Comparison of ENCODE assay signal across 40 cellular contexts in the genomic region with DNA sequence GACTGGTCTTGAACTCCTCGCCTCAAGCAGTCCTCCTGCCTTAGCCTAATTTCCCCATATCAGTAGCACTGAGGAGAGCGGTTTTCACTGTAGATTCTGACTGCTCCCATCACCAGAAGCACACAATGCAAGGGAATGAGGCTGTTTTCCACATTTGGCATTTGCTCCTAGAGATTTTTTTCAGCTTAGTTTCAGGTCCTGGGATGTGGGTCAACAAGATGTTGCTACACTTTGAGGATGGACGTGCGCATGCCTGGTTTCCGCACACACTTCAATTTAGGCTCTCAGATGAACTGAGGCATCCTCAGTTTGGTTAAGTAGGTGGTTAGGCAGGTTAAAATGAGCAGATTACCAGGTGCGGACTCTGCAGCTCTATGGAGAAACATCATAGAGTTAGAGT.
"Had no signal": no experiment of that assay in that cellular context is flagged by ENCODE, and none has a peak within 500 bp of the region (broad histone marks: within the 10 kb centered on the region; RNA-seq: fewer than 3 reads in every experiment).

No MANE protein-coding gene starts in this region.

- H3K9me3 ChIP-seq: adrenal gland, ascending aorta, body of pancreas, breast epithelium had no signal

- H3K27me3 ChIP-seq: adrenal gland, ascending aorta, body of pancreas, breast epithelium, cardiac muscle cell had no signal

- H3K4me1 ChIP-seq: adrenal gland, ascending aorta, body of pancreas, breast epithelium had no signal

- H3K4me3 ChIP-seq: adrenal gland, ascending aorta, body of pancreas, breast epithelium, cardiac muscle cell had no signal

- H3K36me3 ChIP-seq: adrenal gland, ascending aorta, breast epithelium, cardiac muscle cell had no signal

- H3K27ac ChIP-seq: adrenal gland, ascending aorta, body of pancreas, breast epithelium, cardiac muscle cell had no signal

- H3K4me3 Mint-ChIP-seq: activated naive CD4-positive, alpha-beta T cell treated with anti-CD3 and anti-CD28 coated beads for 36 hours; activated naive CD4-positive, alpha-beta T cell treated with anti-CD3 and anti-CD28 coated beads, Interleukin-2, amount 10 ng/mL, durations not matched to agents 7 days and 5 days; activated naive CD4-positive, alpha-beta T cell treated with anti-CD3 and anti-CD28 coated beads, Interleukin-2, amount 50 U/mL, for 24 hours; activated naive CD8-positive, alpha-beta T cell; activated naive CD8-positive, alpha-beta T cell treated with anti-CD3 and anti-CD28 coated beads for 36 hours; activated naive CD8-positive, alpha-beta T cell treated with anti-CD3 and anti-CD28 coated beads, Interleukin-2, amount 10 ng/mL, durations not matched to agents 7 days and 5 days; activated naive CD8-positive, alpha-beta T cell treated with anti-CD3 and anti-CD28 coated beads, Interleukin-2, amount 50 U/mL, for 24 hours; activated T-cell treated with anti-CD3 and anti-CD28 coated beads, Interleukin-2, amount 50 U/mL, for 24 hours; activated T-cell treated with anti-CD3 and anti-CD28 coated beads, Interleukin-2, amount 50 U/mL, for 4 hours; activated T-cell treated with anti-CD3 and anti-CD28 coated beads, Interleukin-2, amount 50 U/mL, for 72 hours; activated T-helper 1 cell treated with anti-CD3 and anti-CD28 coated beads, Interleukin-12 subunit alpha, Interleukin-12 subunit beta, Interleukin-2, Interleukin-4 antibody, amounts not matched to agents 30 ng/mL and 10 ng/mL and 1 ng/mL, durations not matched to agents 14 hours and 24 hours and 36 hours; activated T-helper 17 cell treated with anti-CD3 and anti-CD28 coated beads, Interleukin-2, amount 50 U/mL, for 72 hours; brain; central memory CD8-positive, alpha-beta T cell had no signal

- H3K9me3 Mint-ChIP-seq: activated naive CD4-positive, alpha-beta T cell treated with anti-CD3 and anti-CD28 coated beads for 36 hours; activated naive CD4-positive, alpha-beta T cell treated with anti-CD3 and anti-CD28 coated beads, Interleukin-2, amount 10 ng/mL, durations not matched to agents 7 days and 5 days; activated naive CD4-positive, alpha-beta T cell treated with anti-CD3 and anti-CD28 coated beads, Interleukin-2, amount 50 U/mL, for 24 hours; activated naive CD4-positive, alpha-beta T cell treated with anti-CD3 and anti-CD28 coated beads, Interleukin-2, amount 50 U/mL, for 72 hours; activated naive CD8-positive, alpha-beta T cell treated with anti-CD3 and anti-CD28 coated beads for 36 hours; activated naive CD8-positive, alpha-beta T cell treated with anti-CD3 and anti-CD28 coated beads, Interleukin-2, amount 10 ng/mL, durations not matched to agents 7 days and 5 days; activated naive CD8-positive, alpha-beta T cell treated with anti-CD3 and anti-CD28 coated beads, Interleukin-2, amount 50 U/mL, for 24 hours; activated T-cell treated with anti-CD3 and anti-CD28 coated beads, Interleukin-2, amount 50 U/mL, for 4 hours; activated T-cell treated with anti-CD3 and anti-CD28 coated beads, Interleukin-2, amount 50 U/mL, for 72 hours; activated T-helper 1 cell treated with anti-CD3 and anti-CD28 coated beads, Interleukin-12 subunit alpha, Interleukin-12 subunit beta, Interleukin-2, Interleukin-4 antibody, amounts not matched to agents 30 ng/mL and 10 ng/mL and 1 ng/mL, durations not matched to agents 14 hours and 24 hours and 36 hours; activated T-helper 17 cell treated with anti-CD3 and anti-CD28 coated beads, Interleukin-2, amount 50 U/mL, for 72 hours; activated T-helper 2 cell treated with anti-CD3 and anti-CD28 coated beads, Interferon-gamma antibody, Interleukin-2, Interleukin-4, amounts not matched to agents 10 μg/mL and 5 μg/mL and 100 μg/mL, durations not matched to agents 14 hours and 24 hours and 36 hours had no signal

- DNase-seq: activated effector memory CD4-positive, alpha-beta T cell treated with anti-CD3 and anti-CD28 coated beads, Interleukin-2, amount 50 U/mL, for 16 hours; activated effector memory CD4-positive, alpha-beta T cell treated with Interleukin-2 at 50 U/mL for 16 hours; activated gamma-delta T cell; activated gamma-delta T cell treated with Interleukin-2 at 50 U/mL for 16 hours; activated naive CD4-positive, alpha-beta T cell; activated naive CD4-positive, alpha-beta T cell treated with anti-CD3 and anti-CD28 coated beads for 36 hours; activated naive CD4-positive, alpha-beta T cell treated with anti-CD3 and anti-CD28 coated beads, Interleukin-2, amount 10 ng/mL, durations not matched to agents 7 days and 5 days; activated naive CD4-positive, alpha-beta T cell treated with anti-CD3 and anti-CD28 coated beads, Interleukin-2, amount 50 U/mL, for 16 hours; activated naive CD4-positive, alpha-beta T cell treated with Interleukin-2 at 50 U/mL for 16 hours; activated naive CD8-positive, alpha-beta T cell treated with anti-CD3 and anti-CD28 coated beads for 36 hours; activated naive CD8-positive, alpha-beta T cell treated with anti-CD3 and anti-CD28 coated beads, Interleukin-2, amount 10 ng/mL, durations not matched to agents 7 days and 5 days; activated naive CD8-positive, alpha-beta T cell treated with anti-CD3 and anti-CD28 coated beads, Interleukin-2, amount 50 U/mL, for 24 hours; activated T-cell treated with anti-CD3 and anti-CD28 coated beads for 4 hours; activated T-cell treated with anti-CD3 and anti-CD28 coated beads, Interleukin-2, amount 50 U/mL, for 1 hour; activated T-cell treated with anti-CD3 and anti-CD28 coated beads, Interleukin-2, amount 50 U/mL, for 24 hours; activated T-cell treated with anti-CD3 and anti-CD28 coated beads, Interleukin-2, amount 50 U/mL, for 4 hours; activated T-cell treated with anti-CD3 and anti-CD28 coated beads, Interleukin-2, amount 50 U/mL, for 48 hours; activated T-cell treated with anti-CD3 and anti-CD28 coated beads, Interleukin-2, amount 50 U/mL, for 72 hours; adrenal gland; amniotic stem cell; amygdala; anterior cingulate cortex; aorta; body of pancreas; caudate nucleus; central memory CD4-positive, alpha-beta T cell; cerebellar nuclear complex had no signal

- FAIRE-seq: astrocyte, bronchial epithelial cell had no signal

- ATAC-seq: activated naive CD4-positive, alpha-beta T cell treated with anti-CD3 and anti-CD28 coated beads, Interleukin-2, amount 50 U/mL, for 72 hours; activated naive CD8-positive, alpha-beta T cell treated with anti-CD3 and anti-CD28 coated beads, Interleukin-2, amount 50 U/mL, for 24 hours; activated T-cell treated with anti-CD3 and anti-CD28 coated beads, Interleukin-2, amount 50 U/mL, for 4 hours; activated T-cell treated with anti-CD3 and anti-CD28 coated beads, Interleukin-2, amount 50 U/mL, for 72 hours; activated T-helper 17 cell treated with anti-CD3 and anti-CD28 coated beads, Interleukin-2, amount 50 U/mL, for 72 hours; body of pancreas had no signal

- H3K27ac Mint-ChIP-seq: activated naive CD4-positive, alpha-beta T cell treated with anti-CD3 and anti-CD28 coated beads for 36 hours; activated naive CD4-positive, alpha-beta T cell treated with anti-CD3 and anti-CD28 coated beads, Interleukin-2, amount 10 ng/mL, durations not matched to agents 7 days and 5 days; activated naive CD4-positive, alpha-beta T cell treated with anti-CD3 and anti-CD28 coated beads, Interleukin-2, amount 50 U/mL, for 24 hours; activated naive CD4-positive, alpha-beta T cell treated with anti-CD3 and anti-CD28 coated beads, Interleukin-2, amount 50 U/mL, for 72 hours; activated naive CD8-positive, alpha-beta T cell; activated naive CD8-positive, alpha-beta T cell treated with anti-CD3 and anti-CD28 coated beads for 36 hours; activated naive CD8-positive, alpha-beta T cell treated with anti-CD3 and anti-CD28 coated beads, Interleukin-2, amount 10 ng/mL, durations not matched to agents 7 days and 5 days; activated naive CD8-positive, alpha-beta T cell treated with anti-CD3 and anti-CD28 coated beads, Interleukin-2, amount 50 U/mL, for 24 hours; activated T-cell treated with anti-CD3 and anti-CD28 coated beads, Interleukin-2, amount 50 U/mL, for 24 hours; activated T-cell treated with anti-CD3 and anti-CD28 coated beads, Interleukin-2, amount 50 U/mL, for 72 hours; activated T-helper 1 cell treated with anti-CD3 and anti-CD28 coated beads, Interleukin-12 subunit alpha, Interleukin-12 subunit beta, Interleukin-2, Interleukin-4 antibody, amounts not matched to agents 30 ng/mL and 10 ng/mL and 1 ng/mL, durations not matched to agents 14 hours and 24 hours and 36 hours; activated T-helper 17 cell treated with anti-CD3 and anti-CD28 coated beads, Interleukin-2, amount 50 U/mL, for 72 hours; activated T-helper 2 cell treated with anti-CD3 and anti-CD28 coated beads, Interferon-gamma antibody, Interleukin-2, Interleukin-4, amounts not matched to agents 10 μg/mL and 5 μg/mL and 100 μg/mL, durations not matched to agents 14 hours and 24 hours and 36 hours; brain had no signal

- H3K27me3 Mint-ChIP-seq: activated naive CD4-positive, alpha-beta T cell treated with anti-CD3 and anti-CD28 coated beads, Interleukin-2, amount 10 ng/mL, durations not matched to agents 7 days and 5 days; activated naive CD4-positive, alpha-beta T cell treated with anti-CD3 and anti-CD28 coated beads, Interleukin-2, amount 50 U/mL, for 24 hours; activated naive CD8-positive, alpha-beta T cell treated with anti-CD3 and anti-CD28 coated beads, Interleukin-2, amount 50 U/mL, for 24 hours; central memory CD8-positive, alpha-beta T cell had no signal

- H3K4me1 Mint-ChIP-seq: activated naive CD4-positive, alpha-beta T cell treated with anti-CD3 and anti-CD28 coated beads, Interleukin-2, amount 10 ng/mL, durations not matched to agents 7 days and 5 days; activated naive CD4-positive, alpha-beta T cell treated with anti-CD3 and anti-CD28 coated beads, Interleukin-2, amount 50 U/mL, for 24 hours; activated naive CD8-positive, alpha-beta T cell treated with anti-CD3 and anti-CD28 coated beads for 36 hours; activated naive CD8-positive, alpha-beta T cell treated with anti-CD3 and anti-CD28 coated beads, Interleukin-2, amount 10 ng/mL, durations not matched to agents 7 days and 5 days; activated naive CD8-positive, alpha-beta T cell treated with anti-CD3 and anti-CD28 coated beads, Interleukin-2, amount 50 U/mL, for 24 hours; activated T-helper 17 cell treated with anti-CD3 and anti-CD28 coated beads, Interleukin-2, amount 50 U/mL, for 72 hours; brain; central memory CD8-positive, alpha-beta T cell had no signal

- H3K36me3 Mint-ChIP-seq: activated naive CD4-positive, alpha-beta T cell treated with anti-CD3 and anti-CD28 coated beads, Interleukin-2, amount 10 ng/mL, durations not matched to agents 7 days and 5 days; activated naive CD4-positive, alpha-beta T cell treated with anti-CD3 and anti-CD28 coated beads, Interleukin-2, amount 50 U/mL, for 24 hours; activated naive CD4-positive, alpha-beta T cell treated with anti-CD3 and anti-CD28 coated beads, Interleukin-2, amount 50 U/mL, for 72 hours; activated naive CD8-positive, alpha-beta T cell; activated naive CD8-positive, alpha-beta T cell treated with anti-CD3 and anti-CD28 coated beads for 36 hours; activated naive CD8-positive, alpha-beta T cell treated with anti-CD3 and anti-CD28 coated beads, Interleukin-2, amount 10 ng/mL, durations not matched to agents 7 days and 5 days; brain had no signal
